15 cellular contexts compared by ENCODE assay signal in the genomic region with DNA sequence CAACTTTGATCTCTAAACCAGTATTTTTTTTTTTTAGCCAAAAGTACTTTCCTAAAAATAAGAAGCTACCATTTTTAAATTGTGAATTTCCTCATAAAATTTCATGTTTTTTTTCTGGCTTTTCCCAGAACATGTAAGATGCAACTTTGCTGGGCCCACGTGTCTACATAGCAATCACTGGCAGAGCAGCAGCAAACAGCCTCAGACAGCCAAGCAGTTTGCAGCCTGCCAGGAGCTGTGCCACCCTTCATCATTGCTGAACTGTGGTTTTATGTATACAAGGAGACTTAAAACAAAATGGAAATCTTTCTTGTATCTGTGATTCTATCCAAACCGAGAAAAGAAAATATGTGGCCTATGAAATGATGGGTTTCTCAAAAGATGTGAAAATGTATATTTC.
DNase-seq lines count a peak whose midpoint lies in the region; ATAC-seq, FAIRE-seq and TF ChIP-seq lines count a peak whose summit lies in the region.
"Had no signal": no experiment of that assay in that cellular context is flagged by ENCODE, and none has a peak within 500 bp of the region (broad histone marks: within the 10 kb centered on the region; RNA-seq: fewer than 3 reads in every experiment).

No MANE protein-coding gene starts in this region.

- FAIRE-seq in HepG2 (lab: Jason Lieb, UNC), result no peak
- FAIRE-seq: GM18507 had no signal

- peak; percentile 3 to 54 for DNase-seq in NCI-H2081 (lab: John Stamatoyannopoulos, UW)
- no peak for DNase-seq in NCI-H2081 treated with DMSO at 0.1 percent for 48 hours (lab: John Stamatoyannopoulos, UW)
- peak; percentile 72 for DNase-seq in NCI-H69 (lab: John Stamatoyannopoulos, UW)
- DNase-seq in cerebellum (ENCODE audit: low spot score), result peak; percentile 40
- DNase-seq in retina, result peak; percentile 24
- no peak for DNase-seq in endodermal cell
- no peak for DNase-seq in colonic mucosa
- no peak for DNase-seq in HepG2 (ENCODE audit: low spot score)
- DNase-seq: 8988T, KG1, MM.1S, NCI-H187 treated with DMSO at 0.1 percent for 48 hours, SIG-M5 had no signal

- intact Hi-C loops in colonic mucosa (cut with DNase I), result no loop called here
- intact Hi-C loops in HepG2 (cut with micrococcal nuclease; ENCODE audit: unreplicated experiment), result no loop called here

- H3K36me3 ChIP-seq in endodermal cell (ENCODE audit: control insufficient read depth, insufficient read depth, low read length) (no peaks in the 10 kb centered on the region), colonic mucosa (no peaks in the 10 kb centered on the region), HepG2 (replicated peaks in 1 of 2; ENCODE audit: control insufficient read depth in 1 of 2, insufficient read depth in 2 of 2, low read length in 2 of 2) (no peaks in the 10 kb centered on the region)

- no peaks in the 10 kb centered on the region for H3K27me3 Mint-ChIP-seq in endodermal cell (ENCODE audit: insufficient read depth)

- H3K27ac Mint-ChIP-seq in endodermal cell, result no peak overlapping the region

- no peak overlapping the region for H3K9ac ChIP-seq in endodermal cell (ENCODE audit: extremely low read depth, low read length, poor library complexity, severe bottlenecking)
- H3K9ac ChIP-seq in colonic mucosa (ENCODE audit: low read depth in 2 of 2, low read length in 2 of 2), result no peak overlapping the region
- H3K9ac ChIP-seq in HepG2 (ENCODE audit: insufficient read depth, low read depth, low read length), result no peak overlapping the region

- H3K9me3 ChIP-seq in endodermal cell (ENCODE audit: control insufficient read depth, low read length), result no peaks in the 10 kb centered on the region
- no peaks in the 10 kb centered on the region for H3K9me3 ChIP-seq in colonic mucosa
- no peaks in the 10 kb centered on the region for H3K9me3 ChIP-seq in HepG2 (ENCODE audit: low read length)

- H3K79me2 ChIP-seq in HepG2 (ENCODE audit: insufficient read depth, low read length), result no peaks in the 10 kb centered on the region

- TF ChIP-seq RAD21 in HepG2 (CRISPR knock-in tag; IDR thresholded peaks at IDR 0.05), result no peak

- ATAC-seq in HepG2, result no peak

- H2AFZ ChIP-seq in HepG2 (ENCODE audit: low read length), result no peak overlapping the region

- no peak overlapping the region for H3K4me3 Mint-ChIP-seq in endodermal cell

- no peak for TF ChIP-seq POLR2A in HepG2 (IDR thresholded peaks at IDR 0.05; ENCODE audit: insufficient read depth in 1 of 2, low read depth in 2 of 2, low read length in 2 of 2)

- TF ChIP-seq EP300 in HepG2 (IDR thresholded peaks at IDR 0.05; ENCODE audit: low read depth in 2 of 2, low read length in 2 of 2) (no peak), HepG2 (CRISPR knock-in tag; IDR thresholded peaks at IDR 0.05; ENCODE audit: borderline replicate concordance) (no peak)

- no peak overlapping the region for H3K27ac ChIP-seq in endodermal cell (ENCODE audit: low read depth, low read length)
- H3K27ac ChIP-seq in colonic mucosa, result no peak overlapping the region
- H3K27ac ChIP-seq in HepG2 (ENCODE audit: extremely low read length, insufficient read depth, low read length), result no peak overlapping the region
- H3K27ac ChIP-seq: C4-2B had no signal

- H3K27me3 ChIP-seq in endodermal cell (ENCODE audit: control insufficient read depth, insufficient read depth, low read length, poor library complexity, severe bottlenecking) (no peaks in the 10 kb centered on the region), colonic mucosa (no peaks in the 10 kb centered on the region), HepG2 (ENCODE audit: control insufficient read depth in 1 of 2, insufficient read depth in 2 of 2, low read length in 2 of 2) (no peaks in the 10 kb centered on the region)

- in situ Hi-C loops in HepG2 (cut with HindIII; ENCODE audit: extremely low pct_ligation_motif_present, low pct_unique_long_range_greater_than_20kb), result no loop called here

- H3K9me3 Mint-ChIP-seq in endodermal cell, result no peaks in the 10 kb centered on the region

- 79 to 100% methylated on average over 2 of the region's 2 CpGs for WGBS in endodermal cell (ENCODE audit: insufficient coverage in 1 of 2, insufficient read length in 1 of 2), 2 experiments
- 0% methylated on average over 2 of the region's 2 CpGs for WGBS in HepG2 (ENCODE audit: low lambda C conversion rate)

- CTCF ChIA-PET in HepG2 (lab: Yijun Ruan, JAX; ENCODE audit: low intra/inter-chr PET ratio, low total read pairs), result no interaction called here

- no peaks in the 10 kb centered on the region for H4K20me1 ChIP-seq in HepG2 (ENCODE audit: insufficient read depth, low read length)

- no peaks in the 10 kb centered on the region for H3K36me3 Mint-ChIP-seq in endodermal cell (ENCODE audit: low read depth)

- no peaks in the 10 kb centered on the region for H3K4me1 ChIP-seq in endodermal cell (ENCODE audit: control insufficient read depth, insufficient read depth, low read length)
- no peaks in the 10 kb centered on the region for H3K4me1 ChIP-seq in colonic mucosa
- H3K4me1 ChIP-seq in HepG2 (ENCODE audit: insufficient read depth, low read length), result no peaks in the 10 kb centered on the region

- no TSS peak for BruUV-seq in HepG2 (replicated peaks; lab: Mats Ljungman, UMichigan)

- no peak overlapping the region for H3K4me2 ChIP-seq in HepG2 (ENCODE audit: low read depth, low read length)

- peaks cover 2% of the 10 kb centered on the region for H3K4me1 Mint-ChIP-seq in endodermal cell

- TF ChIP-seq CTCF in endodermal cell (conservative IDR thresholded peaks at IDR 0.05) (no peak), colonic mucosa (IDR thresholded peaks at IDR 0.05) (no peak), HepG2 (CRISPR knock-in tag; IDR thresholded peaks at IDR 0.05) (no peak)

- H3K4me3 ChIP-seq in endodermal cell (ENCODE audit: low read length), result no peak overlapping the region
- H3K4me3 ChIP-seq in colonic mucosa, result no peak overlapping the region
- H3K4me3 ChIP-seq in HepG2 (replicated peaks in 1 of 3; ENCODE audit: insufficient read depth in 1 of 3, low read depth in 2 of 3, low read length in 3 of 3), result no peak overlapping the region

- POLR2A ChIA-PET in HepG2 (lab: Yijun Ruan, JAX), result no interaction called here

TF ChIP-seq in HepG2, 621 proteins besides CTCF, POLR2A, EP300 and RAD21 (continues in another document):
- TF ChIP-seq FIP1L1 (IDR thresholded peaks at IDR 0.05; ENCODE audit: borderline replicate concordance, insufficient read depth, low read depth, low read length), result no peak
- no peak for TF ChIP-seq ZNF615 (CRISPR knock-in tag; IDR thresholded peaks at IDR 0.05; ENCODE audit: borderline replicate concordance)
- TF ChIP-seq, protein P1, sequence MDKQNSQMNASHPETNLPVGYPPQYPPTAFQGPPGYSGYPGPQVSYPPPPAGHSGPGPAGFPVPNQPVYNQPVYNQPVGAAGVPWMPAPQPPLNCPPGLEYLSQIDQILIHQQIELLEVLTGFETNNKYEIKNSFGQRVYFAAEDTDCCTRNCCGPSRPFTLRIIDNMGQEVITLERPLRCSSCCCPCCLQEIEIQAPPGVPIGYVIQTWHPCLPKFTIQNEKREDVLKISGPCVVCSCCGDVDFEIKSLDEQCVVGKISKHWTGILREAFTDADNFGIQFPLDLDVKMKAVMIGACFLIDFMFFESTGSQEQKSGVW (CRISPR knock-in tag; IDR thresholded peaks at IDR 0.05; ENCODE audit: borderline replicate concordance), result no peak
- no peak for TF ChIP-seq TRIM24 (CRISPR knock-in tag; IDR thresholded peaks at IDR 0.05)
- no peak for TF ChIP-seq PAX8 (CRISPR knock-in tag; IDR thresholded peaks at IDR 0.05; ENCODE audit: borderline replicate concordance)
- TF ChIP-seq SAP130 (CRISPR knock-in tag; IDR thresholded peaks at IDR 0.05; ENCODE audit: low read depth), result no peak
- no peak for TF ChIP-seq ONECUT2 (CRISPR knock-in tag; IDR thresholded peaks at IDR 0.05)
- no peak for TF ChIP-seq RFXANK (CRISPR knock-in tag; IDR thresholded peaks at IDR 0.05)
- TF ChIP-seq, protein P2, sequence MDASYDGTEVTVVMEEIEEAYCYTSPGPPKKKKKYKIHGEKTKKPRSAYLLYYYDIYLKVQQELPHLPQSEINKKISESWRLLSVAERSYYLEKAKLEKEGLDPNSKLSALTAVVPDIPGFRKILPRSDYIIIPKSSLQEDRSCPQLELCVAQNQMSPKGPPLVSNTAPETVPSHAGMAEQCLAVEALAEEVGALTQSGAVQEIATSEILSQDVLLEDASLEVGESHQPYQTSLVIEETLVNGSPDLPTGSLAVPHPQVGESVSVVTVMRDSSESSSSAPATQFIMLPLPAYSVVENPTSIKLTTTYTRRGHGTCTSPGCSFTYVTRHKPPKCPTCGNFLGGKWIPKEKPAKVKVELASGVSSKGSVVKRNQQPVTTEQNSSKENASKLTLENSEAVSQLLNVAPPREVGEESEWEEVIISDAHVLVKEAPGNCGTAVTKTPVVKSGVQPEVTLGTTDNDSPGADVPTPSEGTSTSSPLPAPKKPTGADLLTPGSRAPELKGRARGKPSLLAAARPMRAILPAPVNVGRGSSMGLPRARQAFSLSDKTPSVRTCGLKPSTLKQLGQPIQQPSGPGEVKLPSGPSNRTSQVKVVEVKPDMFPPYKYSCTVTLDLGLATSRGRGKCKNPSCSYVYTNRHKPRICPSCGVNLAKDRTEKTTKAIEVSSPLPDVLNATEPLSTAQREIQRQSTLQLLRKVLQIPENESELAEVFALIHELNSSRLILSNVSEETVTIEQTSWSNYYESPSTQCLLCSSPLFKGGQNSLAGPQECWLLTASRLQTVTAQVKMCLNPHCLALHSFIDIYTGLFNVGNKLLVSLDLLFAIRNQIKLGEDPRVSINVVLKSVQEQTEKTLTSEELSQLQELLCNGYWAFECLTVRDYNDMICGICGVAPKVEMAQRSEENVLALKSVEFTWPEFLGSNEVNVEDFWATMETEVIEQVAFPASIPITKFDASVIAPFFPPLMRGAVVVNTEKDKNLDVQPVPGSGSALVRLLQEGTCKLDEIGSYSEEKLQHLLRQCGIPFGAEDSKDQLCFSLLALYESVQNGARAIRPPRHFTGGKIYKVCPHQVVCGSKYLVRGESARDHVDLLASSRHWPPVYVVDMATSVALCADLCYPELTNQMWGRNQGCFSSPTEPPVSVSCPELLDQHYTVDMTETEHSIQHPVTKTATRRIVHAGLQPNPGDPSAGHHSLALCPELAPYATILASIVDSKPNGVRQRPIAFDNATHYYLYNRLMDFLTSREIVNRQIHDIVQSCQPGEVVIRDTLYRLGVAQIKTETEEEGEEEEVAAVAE (CRISPR knock-in tag; IDR thresholded peaks at IDR 0.05; ENCODE audit: borderline replicate concordance), result no peak
- TF ChIP-seq ZFP36L1 (CRISPR knock-in tag; IDR thresholded peaks at IDR 0.05), result no peak
- TF ChIP-seq, protein P3, sequence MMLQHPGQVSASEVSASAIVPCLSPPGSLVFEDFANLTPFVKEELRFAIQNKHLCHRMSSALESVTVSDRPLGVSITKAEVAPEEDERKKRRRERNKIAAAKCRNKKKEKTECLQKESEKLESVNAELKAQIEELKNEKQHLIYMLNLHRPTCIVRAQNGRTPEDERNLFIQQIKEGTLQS (CRISPR knock-in tag; IDR thresholded peaks at IDR 0.05), result no peak
- no peak for TF ChIP-seq ZNF747 (CRISPR knock-in tag; IDR thresholded peaks at IDR 0.05; ENCODE audit: borderline replicate concordance)
- no peak for TF ChIP-seq ZNF558 (CRISPR knock-in tag; IDR thresholded peaks at IDR 0.05; ENCODE audit: borderline replicate concordance)
- TF ChIP-seq GTF2F1 (IDR thresholded peaks at IDR 0.05; ENCODE audit: low read length), result no peak
- TF ChIP-seq ATAD3A (CRISPR knock-in tag; IDR thresholded peaks at IDR 0.05), result no peak

Comparison
In these comparisons a context has a peak if more than half of its experiments do, and no peak if none do; other contexts are left out.
1. DNase-seq: peak in NCI-H2081 (2 of 2), NCI-H69 (single experiment), cerebellum (single experiment) and retina (single experiment); none in NCI-H2081 treated with DMSO at 0.1 percent for 48 hours (single experiment), endodermal cell (single experiment), colonic mucosa (single experiment) and HepG2 (single experiment).